Comparison of ENCODE assay signal across 1 cellular context in genomic region chr1:204406621-204407020, GRCh38.
TF ChIP-seq lines count a peak whose summit lies in the region.

No MANE protein-coding gene starts in this region.

TF ChIP-seq in GM12878, 131 proteins besides CTCF, POLR2A, EP300 and RAD21:
- no peak for TF ChIP-seq RBBP5 (conservative IDR thresholded peaks at IDR 0.05)
- TF ChIP-seq FOS (IDR thresholded peaks at IDR 0.05; ENCODE audit: borderline replicate concordance, extremely low read depth, insufficient read length) = no peak
- no peak for TF ChIP-seq FOXM1 (IDR thresholded peaks at IDR 0.05; ENCODE audit: low read depth, low read length)
- TF ChIP-seq NR2C1 (IDR thresholded peaks at IDR 0.05) = no peak
- no peak for TF ChIP-seq TBL1XR1 (IDR thresholded peaks at IDR 0.05; ENCODE audit: low read depth, low read length)
- TF ChIP-seq TCF3 (IDR thresholded peaks at IDR 0.05; ENCODE audit: borderline replicate concordance, insufficient read depth, low read depth, low read length) = no peak
- TF ChIP-seq IRF4 (IDR thresholded peaks at IDR 0.05; ENCODE audit: low read depth, low read length) = no peak
- TF ChIP-seq KDM1A (IDR thresholded peaks at IDR 0.05; ENCODE audit: borderline replicate concordance) = no peak
- TF ChIP-seq JUNB (IDR thresholded peaks at IDR 0.05) = no peak
- no peak for TF ChIP-seq NR2F1 (conservative IDR thresholded peaks at IDR 0.05)
- TF ChIP-seq NRF1 (conservative IDR thresholded peaks at IDR 0.05; ENCODE audit: low read depth, low read length) = no peak
- no peak for TF ChIP-seq BRCA1 (IDR thresholded peaks at IDR 0.05; ENCODE audit: low read depth, low read length)
- no peak for TF ChIP-seq RB1 (IDR thresholded peaks at IDR 0.05; ENCODE audit: borderline replicate concordance)
- no peak for TF ChIP-seq MEF2B (IDR thresholded peaks at IDR 0.05; ENCODE audit: partially characterized antibody, poor library complexity, severe bottlenecking)
